ENCODE assay signal across 9 cellular contexts in genomic region chr17:82866521-82867214, GRCh38. TPM values are rescaled to one million over a fixed set of nuclear protein-coding genes. Genes with fewer than 3 reads are reported as not detected.
DNase-seq lines count a peak whose midpoint lies in the region; ATAC-seq and TF ChIP-seq lines count a peak whose summit lies in the region.
"Had no signal": no experiment of that assay in that cellular context is flagged by ENCODE, and none has a peak within 500 bp of the region (broad histone marks: within the 10 kb centered on the region; RNA-seq: fewer than 3 reads in every experiment).

No MANE protein-coding gene starts in this region.

- TF ChIP-seq CTCF in OCI-LY7 (conservative IDR thresholded peaks at IDR 0.05; ENCODE audit: low read length) (no peak), ovary (IDR thresholded peaks at IDR 0.05) (no peak)
- no peak for TF ChIP-seq CTCF in activated CD8-positive, alpha-beta T cell treated with anti-CD3 and anti-CD28 coated beads for 36 hours (IDR thresholded peaks at IDR 0.05)

- 49 to 57% (median 52%) methylated on average over 10 to 14 of the region's 14 CpGs for WGBS in ovary, 3 donors

- DNase-seq in Daoy (ENCODE audit: low read depth) (peak; percentile 77), OCI-LY7 (ENCODE audit: low spot score) (no peak), fibroblast of gingiva (ENCODE audit: low read depth) (peak; percentile 67), posterior vena cava (ENCODE audit: low spot score) (peak; percentile 83), Ammon's horn (ENCODE audit: low spot score) (no peak), ovary (no peak)
- DNase-seq in activated CD8-positive, alpha-beta T cell treated with anti-CD3 and anti-CD28 coated beads for 36 hours: no peak
- no peak for DNase-seq in stimulated activated naive CD8-positive, alpha-beta T cell treated with anti-CD3 and anti-CD28 coated beads, Interleukin-15, amount 100 ng/mL, for 72 hours

- CTCF ChIA-PET in OCI-LY7 (lab: Charles Lee; ENCODE audit: unreplicated experiment): no interaction called here
- CTCF ChIA-PET in activated CD8-positive, alpha-beta T cell treated with anti-CD3 and anti-CD28 coated beads for 36 hours (lab: Charles Lee): interaction anchor here (0.7 to 1.0 kb wide), 2 partner anchors 19 to 26 kb away, joined by 3 to 4 read pairs; no protein-coding TSS in a partner anchor

- POLR2A ChIA-PET in OCI-LY7 (lab: Charles Lee): no interaction called here
- POLR2A ChIA-PET in activated CD8-positive, alpha-beta T cell treated with anti-CD3 and anti-CD28 coated beads for 36 hours (lab: Charles Lee): interaction anchor here (4.6 kb wide), 1 partner anchor 17 kb away, joined by 34 read pairs; no protein-coding TSS in a partner anchor

- H3K36me3 Mint-ChIP-seq in activated CD8-positive, alpha-beta T cell treated with anti-CD3 and anti-CD28 coated beads for 36 hours (ENCODE audit: low read depth): peaks cover 14% of the 10 kb centered on the region

- H4K20me1 ChIP-seq in OCI-LY7 (ENCODE audit: insufficient read depth, low read length): peaks cover 16% of the 10 kb centered on the region; the same call in 1 of the 2 replicates

- peaks cover 15% of the 10 kb centered on the region for H3K36me3 ChIP-seq in OCI-LY7 (ENCODE audit: insufficient read depth, low read length)
- H3K36me3 ChIP-seq in ovary: no peaks in the 10 kb centered on the region

- intact Hi-C loops in OCI-LY7 (cut with micrococcal nuclease; ENCODE audit: unreplicated experiment): no loop called here
- intact Hi-C loops in posterior vena cava (cut with DNase I): no loop called here
- intact Hi-C loops in ovary (cut with DNase I): no loop called here
- intact Hi-C loops in activated CD8-positive, alpha-beta T cell treated with anti-CD3 and anti-CD28 coated beads for 36 hours (cut with micrococcal nuclease): no loop called here

- H3K27ac ChIP-seq in OCI-LY7 (ENCODE audit: low read depth, low read length, poor library complexity, severe bottlenecking) (no peak overlapping the region), ovary (no peak overlapping the region)
- H3K27ac ChIP-seq: HL-60 had no signal

- peaks cover 96% of the 10 kb centered on the region for H3K4me1 ChIP-seq in OCI-LY7 (ENCODE audit: insufficient read depth, low read length, poor library complexity, severe bottlenecking)
- no peaks in the 10 kb centered on the region for H3K4me1 ChIP-seq in ovary (ENCODE audit: insufficient read depth)

- no peak overlapping the region for H3K4me3 Mint-ChIP-seq in activated CD8-positive, alpha-beta T cell treated with anti-CD3 and anti-CD28 coated beads for 36 hours
- no peak overlapping the region for H3K4me3 Mint-ChIP-seq in stimulated activated naive CD8-positive, alpha-beta T cell treated with anti-CD3 and anti-CD28 coated beads, Interleukin-15, amount 100 ng/mL, for 72 hours

- ATAC-seq in activated CD8-positive, alpha-beta T cell treated with anti-CD3 and anti-CD28 coated beads for 36 hours: no peak
- ATAC-seq in stimulated activated naive CD8-positive, alpha-beta T cell treated with anti-CD3 and anti-CD28 coated beads, Interleukin-15, amount 100 ng/mL, for 72 hours: no peak

- no peaks in the 10 kb centered on the region for H3K9me2 ChIP-seq in OCI-LY7 (ENCODE audit: insufficient read depth, low read length)

- H3K27me3 Mint-ChIP-seq in activated CD8-positive, alpha-beta T cell treated with anti-CD3 and anti-CD28 coated beads for 36 hours: no peaks in the 10 kb centered on the region
- no peaks in the 10 kb centered on the region for H3K27me3 Mint-ChIP-seq in stimulated activated naive CD8-positive, alpha-beta T cell treated with anti-CD3 and anti-CD28 coated beads, Interleukin-15, amount 100 ng/mL, for 72 hours

- TF ChIP-seq EP300 in ovary (IDR thresholded peaks at IDR 0.05): no peak

- no peaks in the 10 kb centered on the region for H3K9me3 ChIP-seq in OCI-LY7 (ENCODE audit: low read length)
- no peaks in the 10 kb centered on the region for H3K9me3 ChIP-seq in ovary

- peak overlapping the region; percentile 63 for H3K4me2 ChIP-seq in OCI-LY7 (ENCODE audit: low read length)

- H3K79me2 ChIP-seq in OCI-LY7 (ENCODE audit: insufficient read depth, low read depth, low read length): no peaks in the 10 kb centered on the region

- H2AFZ ChIP-seq in OCI-LY7 (ENCODE audit: low read length): no peak overlapping the region

- H3K4me3 ChIP-seq in OCI-LY7 (ENCODE audit: low read depth, low read length, poor library complexity, severe bottlenecking) (no peak overlapping the region), ovary (no peak overlapping the region)

- no peak for TF ChIP-seq POLR2A in ovary (IDR thresholded peaks at IDR 0.05)

- no peaks in the 10 kb centered on the region for H3K9me3 Mint-ChIP-seq in activated CD8-positive, alpha-beta T cell treated with anti-CD3 and anti-CD28 coated beads for 36 hours
- H3K9me3 Mint-ChIP-seq in stimulated activated naive CD8-positive, alpha-beta T cell treated with anti-CD3 and anti-CD28 coated beads, Interleukin-15, amount 100 ng/mL, for 72 hours: no peaks in the 10 kb centered on the region

- H3K27me3 ChIP-seq in ovary: no peaks in the 10 kb centered on the region

- H3K4me1 Mint-ChIP-seq in activated CD8-positive, alpha-beta T cell treated with anti-CD3 and anti-CD28 coated beads for 36 hours (ENCODE audit: low read depth): peaks cover 64% of the 10 kb centered on the region
- peaks cover 81% of the 10 kb centered on the region for H3K4me1 Mint-ChIP-seq in stimulated activated naive CD8-positive, alpha-beta T cell treated with anti-CD3 and anti-CD28 coated beads, Interleukin-15, amount 100 ng/mL, for 72 hours

- no peak overlapping the region for H3K27ac Mint-ChIP-seq in activated CD8-positive, alpha-beta T cell treated with anti-CD3 and anti-CD28 coated beads for 36 hours
- no peak overlapping the region for H3K27ac Mint-ChIP-seq in stimulated activated naive CD8-positive, alpha-beta T cell treated with anti-CD3 and anti-CD28 coated beads, Interleukin-15, amount 100 ng/mL, for 72 hours

- no TSS peak for BruUV-seq in OCI-LY7 (replicated peaks; lab: Mats Ljungman, UMichigan)

RNA-seq across cellular contexts. Expression of gene ZNF750, which starts 26.8 kb away (rescaled TPM):
- total RNA-seq in Daoy (2014; rRNA removed; shearing (Covaris generic)): not detected in 2 replicates
- total RNA-seq in OCI-LY7 (2014; rRNA removed; shearing (Covaris generic)): not detected in 2 replicates
- total RNA-seq in OCI-LY7 (2022): not detected in 2 replicates
- total RNA-seq in posterior vena cava: not detected
- not detected for total RNA-seq in ovary
- under 1 TPM in 1 of 2 donors, not detected in 1; 0.02 TPM for polyA plus RNA-seq in ovary
- not detected for total RNA-seq in activated CD8-positive, alpha-beta T cell treated with anti-CD3 and anti-CD28 coated beads for 36 hours

Comparison
In these comparisons a context has a peak if more than half of its experiments do, and no peak if none do; other contexts are left out.
1. DNase-seq: peak in Daoy (single experiment), fibroblast of gingiva (single experiment) and posterior vena cava (single experiment); none in OCI-LY7 (single experiment), Ammon's horn (single experiment), ovary (0 of 5), activated CD8-positive, alpha-beta T cell treated with anti-CD3 and anti-CD28 coated beads for 36 hours (single experiment) and stimulated activated naive CD8-positive, alpha-beta T cell treated with anti-CD3 and anti-CD28 coated beads, Interleukin-15, amount 100 ng/mL, for 72 hours (0 of 2).